ENCODE assay signal across 8 cellular contexts in genomic region chr15:97961067-97961954, GRCh38. TPM values are rescaled to one million over a fixed set of nuclear protein-coding genes. Genes with fewer than 3 reads are reported as not detected.
DNase-seq lines count a peak whose midpoint lies in the region; ATAC-seq and TF ChIP-seq lines count a peak whose summit lies in the region.

No MANE protein-coding gene starts in this region.

- intact Hi-C loops in mucosa of descending colon (cut with DNase I, micrococcal nuclease) = no loop called here
- intact Hi-C loops in tibial artery (cut with DNase I; ENCODE audit: low total_unique reads) = no loop called here

- H4K20me1 ChIP-seq in H9 (ENCODE audit: control insufficient read depth, insufficient read depth, insufficient read length) = no peaks in the 10 kb centered on the region

- no peak overlapping the region for H3T11ph ChIP-seq in H9 (ENCODE audit: low read length)

- no peaks in the 10 kb centered on the region for H3K9me3 Mint-ChIP-seq in H9

- no peaks in the 10 kb centered on the region; the same call in 1 of the 2 replicates for H3K4me1 ChIP-seq in H9 (ENCODE audit: insufficient read depth, low read length)
- peaks cover 35% of the 10 kb centered on the region for H3K4me1 ChIP-seq in mucosa of descending colon (ENCODE audit: low read depth)
- H3K4me1 ChIP-seq in tibial artery = peaks cover 0 to 31% (median 6%) of the 10 kb centered on the region in 4 donors

- H3K56ac ChIP-seq in H9 (ENCODE audit: insufficient read length, low read depth, low read length) = no peak overlapping the region

- H2AFZ ChIP-seq in H9 (ENCODE audit: low read length) = peak overlapping the region; percentile 89

- TF ChIP-seq CTCF in 22Rv1 (IDR thresholded peaks at IDR 0.05) = no peak
- no peak for TF ChIP-seq CTCF in H9 (conservative IDR thresholded peaks at IDR 0.05)
- TF ChIP-seq CTCF in epithelial cell of proximal tubule (conservative IDR thresholded peaks at IDR 0.05; ENCODE audit: low read depth, low read length) = no peak
- no peak for TF ChIP-seq CTCF in mucosa of descending colon (IDR thresholded peaks at IDR 0.05)
- no peak for TF ChIP-seq CTCF in tibial artery (IDR thresholded peaks at IDR 0.05)

- H2BK15ac ChIP-seq in H9 (ENCODE audit: low read depth, low read length) = no peak overlapping the region

- peak overlapping the region; percentile 39 for H3K9ac ChIP-seq in H9 (ENCODE audit: extremely low read depth, insufficient read length, low read length)

- H3K23ac ChIP-seq in H9 (ENCODE audit: insufficient read length, low read depth, low read length) = no peak overlapping the region

- H3K4me1 Mint-ChIP-seq in H9 = peaks cover 10 to 15% of the 10 kb centered on the region in 2 experiments

- H3K4me3 Mint-ChIP-seq in H9 = peak overlapping the region; percentile 76 to 86

- peaks cover 0 to 12% (median 2%) of the 10 kb centered on the region in 3 experiments; a peak in 4 of 7 replicates for H3K36me3 Mint-ChIP-seq in H9 (ENCODE audit: insufficient read depth in 1 of 3, low read depth in 3 of 3)

- H3K79me1 ChIP-seq in H9 (ENCODE audit: insufficient read depth, low read depth, low read length, poor library complexity, severe bottlenecking) = no peaks in the 10 kb centered on the region

- no peak overlapping the region for H4K91ac ChIP-seq in H9 (ENCODE audit: insufficient read length, low read depth, low read length)

- H3K9me3 ChIP-seq in H9 (ENCODE audit: control insufficient read depth, low read depth, low read length) (no peaks in the 10 kb centered on the region), mucosa of descending colon (no peaks in the 10 kb centered on the region), tibial artery (no peaks in the 10 kb centered on the region)

- no peak overlapping the region for H2BK20ac ChIP-seq in H9 (ENCODE audit: low read depth, low read length, poor library complexity, severe bottlenecking)

- H3K27me3 ChIP-seq in H9 (ENCODE audit: insufficient read depth, low read length) (no peaks in the 10 kb centered on the region), tibial artery (no peaks in the 10 kb centered on the region)

- H3K27ac Mint-ChIP-seq in H9 = peak overlapping the region in 1 of 3 experiments; percentile 34; a peak in 1 of 7 replicates

- DNase-seq in H9 (peak; percentile 70), UCSD-AML1 (lab: John Stamatoyannopoulos, UW; ENCODE audit: unreplicated experiment) (peak; percentile 52), epithelial cell of proximal tubule (ENCODE audit: low read depth) (no peak), mucosa of descending colon (peak; percentile 65 to 80 (median 80)), tibial artery (peak; percentile 37 to 75), hippocampal formation (lab: John Stamatoyannopoulos, UW) (no peak)

- H3K27ac ChIP-seq in 22Rv1 (peak overlapping the region; percentile 73), H9 (ENCODE audit: insufficient read length, low read depth, low read length) (no peak overlapping the region), tibial artery (peak overlapping the region; percentile 83 to 91)

- H4K8ac ChIP-seq in H9 (replicated peaks; ENCODE audit: insufficient read length, low read depth, low read length) = no peak overlapping the region

- H2AK5ac ChIP-seq in H9 (ENCODE audit: insufficient read length, low read length) = no peak overlapping the region

- no peak overlapping the region for H2BK5ac ChIP-seq in H9 (ENCODE audit: insufficient read length, low read length)

- no peak overlapping the region for H4K5ac ChIP-seq in H9 (ENCODE audit: insufficient read length, low read depth, low read length)

- H3K4me3 ChIP-seq in epithelial cell of proximal tubule (ENCODE audit: low read depth, low read length) (peak overlapping the region; percentile 92), mucosa of descending colon (peak overlapping the region; percentile 81), tibial artery (peak overlapping the region; percentile 84 to 97)

- no peak overlapping the region for H3K4ac ChIP-seq in H9 (ENCODE audit: low read depth, low read length)

- no peak overlapping the region for H3K14ac ChIP-seq in H9 (ENCODE audit: insufficient read depth, low read length)

- H3K36me3 ChIP-seq in mucosa of descending colon (ENCODE audit: low read depth) (no peaks in the 10 kb centered on the region), tibial artery (no peaks in the 10 kb centered on the region)

- H3K18ac ChIP-seq in H9 (ENCODE audit: insufficient read length, low read depth, low read length) = peak overlapping the region; percentile 38

- no CpG with 5 or more reads among the region's 48 CpGs for WGBS in H9 (ENCODE audit: extremely low coverage, insufficient read length, low lambda C conversion rate)

- peak overlapping the region; percentile 99 for H3K4me2 ChIP-seq in H9 (ENCODE audit: insufficient read depth, insufficient read length, low read length)

- H3K23me2 ChIP-seq in H9 (ENCODE audit: insufficient read length, low read depth, low read length, poor library complexity, severe bottlenecking) = peaks cover 7% of the 10 kb centered on the region

- H3K79me2 ChIP-seq in H9 (ENCODE audit: insufficient read depth, low read length) = no peaks in the 10 kb centered on the region

- H3K27me3 Mint-ChIP-seq in H9 (ENCODE audit: low read depth) = peaks cover 16% of the 10 kb centered on the region

- no peak overlapping the region for H2BK12ac ChIP-seq in H9 (ENCODE audit: insufficient read length, low read depth, low read length)

- ATAC-seq in mucosa of descending colon (peak; percentile 25), HG03565 (IDR thresholded peaks at IDR 0.05; ENCODE audit: unreplicated experiment) (no peak)

- no peak overlapping the region for H2BK120ac ChIP-seq in H9 (ENCODE audit: low read depth, low read length, poor library complexity, severe bottlenecking)

RNA-seq across cellular contexts. Expression of gene ARRDC4, which starts 0.8 kb away (rescaled TPM):
- total RNA-seq in H9 (2021) (8.1 and 8.7 TPM in 2 replicates), epithelial cell of proximal tubule (2.0 and 18.3 TPM in 2 replicates), mucosa of descending colon (100 to 1,000 TPM in 1 of 3 donors, 10 to 100 TPM in 2; 49.6 to 164 (median 51.5) TPM)

Comparison
In these comparisons a context has a peak if more than half of its experiments do, and no peak if none do; other contexts are left out.
1. DNase-seq: peak in H9 (single experiment), UCSD-AML1 (single experiment), mucosa of descending colon (3 of 3) and tibial artery (2 of 2); none in epithelial cell of proximal tubule (single experiment) and hippocampal formation (0 of 2).
2. Peak in every context shown above with its lines, with median percentiles within 50 percentile points of each other: H3K4me3 ChIP-seq.